In the genomic region with DNA sequence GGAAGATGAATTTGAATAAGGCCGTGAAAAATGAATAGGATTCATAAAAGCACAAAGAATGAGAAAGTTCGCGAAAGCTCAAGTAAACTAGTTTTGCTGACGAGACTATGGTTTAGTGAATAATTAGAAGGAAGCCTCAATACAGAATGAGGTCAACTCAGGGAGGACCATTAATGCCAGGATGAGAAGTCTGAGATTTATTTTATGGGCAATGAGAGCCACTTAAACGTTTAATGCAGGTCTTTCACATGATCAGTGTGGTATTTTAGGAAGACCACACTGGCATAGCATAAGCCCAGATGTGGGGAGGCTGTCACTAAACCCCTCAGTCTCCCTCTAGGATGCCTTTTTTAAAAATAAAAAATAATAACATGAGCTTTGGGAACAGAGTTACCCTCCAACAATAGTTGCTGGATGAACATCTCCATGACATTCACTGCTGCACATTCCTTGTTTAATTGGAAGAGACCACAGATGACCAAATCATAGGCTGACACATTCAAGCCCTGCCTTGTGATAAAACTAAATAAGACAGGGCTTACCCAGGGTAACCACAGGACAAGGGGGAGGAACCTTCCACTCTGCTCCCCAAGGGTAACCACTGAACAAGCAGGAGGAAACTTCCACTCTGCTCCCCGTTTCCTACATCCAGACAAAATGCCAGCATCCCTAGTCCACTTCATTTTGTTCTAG, we compare ENCODE assay signal across 30 cellular contexts. TPM values are rescaled to one million over a fixed set of nuclear protein-coding genes. Genes with fewer than 3 reads are reported as not detected.
A peak's percentile ranks its signal among the peaks of the same experiment; 100 is the strongest.
DNase-seq lines count a peak whose midpoint lies in the region; ATAC-seq and TF ChIP-seq lines count a peak whose summit lies in the region.
"Had no signal": no experiment of that assay in that cellular context is flagged by ENCODE, and none has a peak within 500 bp of the region (broad histone marks: within the 10 kb centered on the region; RNA-seq: fewer than 3 reads in every experiment).

No MANE protein-coding gene starts in this region.

- H3K9me3 Mint-ChIP-seq in nephron progenitor cell = peaks cover 32% of the 10 kb centered on the region
- H3K9me3 Mint-ChIP-seq in CD8-positive, alpha-beta memory T cell = no peaks in the 10 kb centered on the region
- H3K9me3 Mint-ChIP-seq: activated CD4-positive, alpha-beta memory T cell treated with anti-CD3 and anti-CD28 coated beads for 36 hours; activated T-helper 1 cell treated with anti-CD3 and anti-CD28 coated beads, Interleukin-12 subunit alpha, Interleukin-12 subunit beta, Interleukin-2, Interleukin-4 antibody, amounts not matched to agents 30 ng/mL and 10 ng/mL and 1 ng/mL, durations not matched to agents 14 hours and 24 hours and 36 hours; stimulated activated naive CD8-positive, alpha-beta T cell treated with anti-CD3 and anti-CD28 coated beads, Interleukin-15, Interleukin-2, amounts not matched to agents 100 ng/mL and 50 ng/mL, for 24 hours had no signal

- DNase-seq in AG20443 (ENCODE audit: low spot score) = peak; percentile 62
- DNase-seq in HCEC 1CT = peak; percentile 13
- DNase-seq in fibroblast of lung (ENCODE audit: low read depth in 2 of 2) = peak in 1 of 2 donors; percentile 5
- DNase-seq in nephron progenitor cell = no peak
- no peak for DNase-seq in CD8-positive, alpha-beta memory T cell
- DNase-seq in cardiac septum (ENCODE audit: low spot score) = no peak
- no peak for DNase-seq in mesenteric fat pad (ENCODE audit: low spot score)
- DNase-seq: activated CD4-positive, alpha-beta memory T cell treated with anti-CD3 and anti-CD28 coated beads for 36 hours; activated naive CD4-positive, alpha-beta T cell treated with Interleukin-2 at 50 U/mL for 16 hours; adrenal gland; body of pancreas; DMS79; esophagus squamous epithelium; glutamatergic neuron; Karpas-422; left ventricle myocardium inferior; mesendoderm; NCI-H1417 treated with DMSO at 0.1 percent for 48 hours; NCI-H2081; NCI-H345; Right ventricle myocardium superior; stimulated activated CD4-positive, alpha-beta T cell treated with anti-CD3 and anti-CD28 coated beads, Interleukin-1b, Interleukin-23, amount 100 ng/mL, for 48 hours; T-helper 17 cell had no signal

- H3K36me3 Mint-ChIP-seq in nephron progenitor cell (ENCODE audit: low read depth) = peaks cover 14% of the 10 kb centered on the region
- H3K36me3 Mint-ChIP-seq in CD8-positive, alpha-beta memory T cell = no peaks in the 10 kb centered on the region
- H3K36me3 Mint-ChIP-seq: activated CD4-positive, alpha-beta memory T cell treated with anti-CD3 and anti-CD28 coated beads for 36 hours had no signal

- CTCF ChIA-PET in CD8-positive, alpha-beta memory T cell (lab: Charles Lee) = no interaction called here

- peaks cover 5% of the 10 kb centered on the region for H3K27me3 Mint-ChIP-seq in nephron progenitor cell (ENCODE audit: low read depth, poor library complexity)
- no peaks in the 10 kb centered on the region for H3K27me3 Mint-ChIP-seq in CD8-positive, alpha-beta memory T cell
- H3K27me3 Mint-ChIP-seq: activated CD4-positive, alpha-beta memory T cell treated with anti-CD3 and anti-CD28 coated beads for 36 hours; stimulated activated naive CD8-positive, alpha-beta T cell treated with anti-CD3 and anti-CD28 coated beads, Interleukin-15, Interleukin-2, amounts not matched to agents 100 ng/mL and 50 ng/mL, for 24 hours had no signal

- no peak overlapping the region for H3K9ac ChIP-seq in fibroblast of lung (ENCODE audit: insufficient read depth, low read length)

- no peaks in the 10 kb centered on the region for H4K20me1 ChIP-seq in fibroblast of lung (ENCODE audit: control insufficient read depth, extremely low read depth, insufficient read depth, low read length)

- no peaks in the 10 kb centered on the region for H3K4me1 ChIP-seq in fibroblast of lung (ENCODE audit: control insufficient read depth, extremely low read depth, insufficient read depth, low read length)
- no peaks in the 10 kb centered on the region for H3K4me1 ChIP-seq in CD8-positive, alpha-beta memory T cell (ENCODE audit: insufficient read depth, low read length)
- H3K4me1 ChIP-seq: adrenal gland, right atrium auricular region had no signal

- peaks cover 39% of the 10 kb centered on the region for H3K4me1 Mint-ChIP-seq in nephron progenitor cell
- H3K4me1 Mint-ChIP-seq in CD8-positive, alpha-beta memory T cell = no peaks in the 10 kb centered on the region

- TF ChIP-seq CTCF in fibroblast of lung (conservative IDR thresholded peaks at IDR 0.05 in 1 of 2, IDR thresholded peaks at IDR 0.05 in 1 of 2; ENCODE audit: low read depth in 1 of 2, low read length in 2 of 2) = no peak
- no peak for TF ChIP-seq CTCF in nephron progenitor cell (IDR thresholded peaks at IDR 0.05)

- intact Hi-C loops in cardiac septum (cut with DNase I) = no loop called here

- H3K27ac ChIP-seq in fibroblast of lung (ENCODE audit: insufficient read depth, low read length) = no peak overlapping the region
- no peak overlapping the region for H3K27ac ChIP-seq in CD8-positive, alpha-beta memory T cell (ENCODE audit: low read depth, low read length)
- H3K27ac ChIP-seq: adrenal gland, body of pancreas, C4-2B, esophagus squamous epithelium, left ventricle myocardium inferior, right atrium auricular region had no signal

- ATAC-seq in HG03432 (IDR thresholded peaks at IDR 0.05; ENCODE audit: unreplicated experiment) = no peak
- ATAC-seq: activated CD4-positive, CD25-positive, alpha-beta regulatory T cell treated with anti-CD3 and anti-CD28 coated beads, Interleukin-2, amount 50 U/mL, for 24 hours; body of pancreas; SK-N-SH treated with all-trans-retinoic acid at 6 μM for 48 hours; T-helper 17 cell had no signal

- H3K4me3 Mint-ChIP-seq in nephron progenitor cell = no peak overlapping the region
- no peak overlapping the region for H3K4me3 Mint-ChIP-seq in CD8-positive, alpha-beta memory T cell
- H3K4me3 Mint-ChIP-seq: activated CD4-positive, alpha-beta memory T cell treated with anti-CD3 and anti-CD28 coated beads for 36 hours; activated T-helper 1 cell treated with anti-CD3 and anti-CD28 coated beads, Interleukin-12 subunit alpha, Interleukin-12 subunit beta, Interleukin-2, Interleukin-4 antibody, amounts not matched to agents 30 ng/mL and 10 ng/mL and 1 ng/mL, durations not matched to agents 14 hours and 24 hours and 36 hours; stimulated activated naive CD8-positive, alpha-beta T cell treated with anti-CD3 and anti-CD28 coated beads, Interleukin-15, Interleukin-2, amounts not matched to agents 100 ng/mL and 50 ng/mL, for 24 hours; T-helper 17 cell had no signal

- no peak overlapping the region for H3K4me3 ChIP-seq in fibroblast of lung (replicated peaks in 1 of 4; ENCODE audit: control extremely low read depth in 1 of 4, insufficient read depth in 1 of 4, low read depth in 3 of 4, low read length in 4 of 4)
- H3K4me3 ChIP-seq in CD8-positive, alpha-beta memory T cell (ENCODE audit: low read length) = no peak overlapping the region
- H3K4me3 ChIP-seq: adrenal gland, body of pancreas, esophagus squamous epithelium, left ventricle myocardium inferior, right atrium auricular region had no signal

- no peaks in the 10 kb centered on the region for H3K36me3 ChIP-seq in fibroblast of lung (ENCODE audit: control insufficient read depth, insufficient read depth, low read length)
- no peaks in the 10 kb centered on the region for H3K36me3 ChIP-seq in CD8-positive, alpha-beta memory T cell (ENCODE audit: insufficient read depth, low read length)
- H3K36me3 ChIP-seq: adrenal gland, esophagus squamous epithelium, left ventricle myocardium inferior, right atrium auricular region had no signal

- H3K27ac Mint-ChIP-seq in nephron progenitor cell = peak overlapping the region; percentile 34
- no peak overlapping the region for H3K27ac Mint-ChIP-seq in CD8-positive, alpha-beta memory T cell
- H3K27ac Mint-ChIP-seq: activated CD4-positive, alpha-beta memory T cell treated with anti-CD3 and anti-CD28 coated beads for 36 hours; activated T-helper 1 cell treated with anti-CD3 and anti-CD28 coated beads, Interleukin-12 subunit alpha, Interleukin-12 subunit beta, Interleukin-2, Interleukin-4 antibody, amounts not matched to agents 30 ng/mL and 10 ng/mL and 1 ng/mL, durations not matched to agents 14 hours and 24 hours and 36 hours; stimulated activated naive CD8-positive, alpha-beta T cell treated with anti-CD3 and anti-CD28 coated beads, Interleukin-15, Interleukin-2, amounts not matched to agents 100 ng/mL and 50 ng/mL, for 24 hours; T-helper 17 cell had no signal

- no peaks in the 10 kb centered on the region for H3K79me2 ChIP-seq in fibroblast of lung (ENCODE audit: control insufficient read depth, insufficient read depth, low read length)

- H3K4me2 ChIP-seq in fibroblast of lung (ENCODE audit: extremely low read depth, insufficient read depth, low read length) = peak overlapping the region; percentile 13

- POLR2A ChIA-PET in CD8-positive, alpha-beta memory T cell (lab: Charles Lee) = no interaction called here

- no peak overlapping the region for H2AFZ ChIP-seq in fibroblast of lung (ENCODE audit: low read length)

- H3K9me3 ChIP-seq in fibroblast of lung (ENCODE audit: control insufficient read depth, insufficient read depth, low read depth, low read length) = no peaks in the 10 kb centered on the region
- no peaks in the 10 kb centered on the region for H3K9me3 ChIP-seq in CD8-positive, alpha-beta memory T cell (ENCODE audit: low read length)
- H3K9me3 ChIP-seq: adrenal gland, body of pancreas, esophagus squamous epithelium, left ventricle myocardium inferior, right atrium auricular region had no signal

- H3K27me3 ChIP-seq in fibroblast of lung (ENCODE audit: control insufficient read depth, insufficient read depth, low read length) = no peaks in the 10 kb centered on the region
- no peaks in the 10 kb centered on the region for H3K27me3 ChIP-seq in CD8-positive, alpha-beta memory T cell (ENCODE audit: insufficient read depth, low read length, poor library complexity, severe bottlenecking)
- H3K27me3 ChIP-seq: adrenal gland, body of pancreas, esophagus squamous epithelium, right atrium auricular region had no signal

RNA-seq across cellular contexts. Expression of a gene that starts 43.6 kb away (rescaled TPM):
- total RNA-seq in fibroblast of lung (73.4 and 97.8 TPM in 2 replicates), cardiac septum (69.5 TPM), mesenteric fat pad (87.2 TPM)
- 82.2 and 82.5 TPM in 2 replicates for polyA plus RNA-seq in fibroblast of lung
- polyA plus RNA-seq in fibroblast of lung (2012) = 67.2 and 68.4 TPM in 2 replicates
- polyA minus RNA-seq in fibroblast of lung (ENCODE audit: low replicate concordance) = 71.5 and 114 TPM in 2 replicates
- total RNA-seq in CD8-positive, alpha-beta memory T cell = 100 to 1,000 TPM; 111 to 129 TPM
- 167 TPM for polyA plus RNA-seq in CD8-positive, alpha-beta memory T cell

Comparison
In these comparisons a context has a peak if more than half of its experiments do, and no peak if none do; other contexts are left out.
1. DNase-seq: peak in AG20443 (single experiment) and HCEC 1CT (single experiment); none in nephron progenitor cell (single experiment), CD8-positive, alpha-beta memory T cell (0 of 5), cardiac septum (single experiment) and mesenteric fat pad (single experiment).